In genomic region chr9:5384436-5384835, GRCh38 we compare ENCODE assay signal across 9 cellular contexts. TPM values are rescaled to one million over a fixed set of nuclear protein-coding genes. Genes with fewer than 3 reads are reported as not detected.
"Had no signal": no experiment of that assay in that cellular context is flagged by ENCODE, and none has a peak within 500 bp of the region (broad histone marks: within the 10 kb centered on the region; RNA-seq: fewer than 3 reads in every experiment).

No MANE protein-coding gene starts in this region.

- H3K9me3 Mint-ChIP-seq: HFFc6, IgD-negative memory B cell had no signal

- DNase-seq: GM23248, GOT3, H7, HFFc6 had no signal

- ATAC-seq: HCT116, HepG2 had no signal

- H3K27me3 Mint-ChIP-seq: IgD-negative memory B cell had no signal

- H3K4me3 Mint-ChIP-seq: HFFc6, IgD-negative memory B cell had no signal

- H3K27ac Mint-ChIP-seq: HFFc6, IgD-negative memory B cell had no signal

RNA-seq across cellular contexts. Expression of gene RLN1, which starts 44.8 kb away (rescaled TPM):
- total RNA-seq: GM23248, H4, HepG2, HFFc6, HT1080 had no signal
